Comparison of ENCODE assay signal across 11 cellular contexts in the genomic region with DNA sequence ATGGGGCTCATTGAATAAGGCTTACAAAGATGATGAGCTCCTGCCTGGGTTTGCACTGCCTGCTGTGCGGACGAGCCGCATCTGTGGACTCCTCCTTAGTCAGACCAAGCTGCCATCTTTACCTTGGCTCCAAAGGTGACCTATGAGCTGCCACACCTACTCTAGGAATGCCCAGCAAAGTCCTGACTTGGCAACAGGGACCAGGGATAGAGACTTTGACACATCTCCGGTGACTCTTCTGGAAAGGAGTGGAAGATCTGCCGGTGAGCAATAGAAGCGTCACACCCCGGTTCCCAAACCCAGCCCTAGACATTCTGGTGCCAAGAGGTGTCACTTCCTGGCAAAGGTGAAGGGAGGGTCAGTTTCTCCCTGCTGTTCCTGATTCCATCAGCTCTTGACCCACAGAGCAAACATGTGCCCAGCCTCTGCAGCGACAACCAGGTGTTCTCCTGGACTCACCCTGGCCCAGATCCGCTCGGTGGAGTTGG. TPM values are rescaled to one million over a fixed set of nuclear protein-coding genes. Genes with fewer than 3 reads are reported as not detected.
DNase-seq lines count a peak whose midpoint lies in the region; ATAC-seq, FAIRE-seq and TF ChIP-seq lines count a peak whose summit lies in the region.
"Had no signal": no experiment of that assay in that cellular context is flagged by ENCODE, and none has a peak within 500 bp of the region (broad histone marks: within the 10 kb centered on the region; RNA-seq: fewer than 3 reads in every experiment).

No MANE protein-coding gene starts in this region.

- ATAC-seq in HCT116, result peak; percentile 39
- no peak for ATAC-seq in natural killer cell

- peak overlapping the region; percentile 16 for H3K4me3 Mint-ChIP-seq in glutamatergic neuron (ENCODE audit: unreplicated experiment)
- no peak overlapping the region for H3K4me3 Mint-ChIP-seq in natural killer cell
- no peak overlapping the region for H3K4me3 Mint-ChIP-seq in osteocyte (ENCODE audit: unreplicated experiment)
- H3K4me3 Mint-ChIP-seq: activated CD8-positive, alpha-beta T cell treated with anti-CD3 and anti-CD28 coated beads, Interleukin-2, amount 10 ng/mL, durations not matched to agents 7 days and 5 days; activated T-cell treated with anti-CD3 and anti-CD28 coated beads, Interleukin-2, amount 50 U/mL, for 72 hours had no signal

- no peak for TF ChIP-seq RAD21 in HCT116 (IDR thresholded peaks at IDR 0.05; ENCODE audit: low read depth)

- H3K36me3 ChIP-seq in HCT116 (ENCODE audit: control insufficient read depth in 1 of 2, insufficient read depth in 2 of 2, low read length in 2 of 2) (no peaks in the 10 kb centered on the region), Peyer's patch (no peaks in the 10 kb centered on the region), small intestine (ENCODE audit: control insufficient read depth in 2 of 2, insufficient read depth in 2 of 2, low read length in 2 of 2) (no peaks in the 10 kb centered on the region)

- TF ChIP-seq POLR2A in HCT116 (IDR thresholded peaks at IDR 0.05; ENCODE audit: borderline replicate concordance, extremely low read depth, insufficient read depth, insufficient read length), result no peak
- TF ChIP-seq POLR2A in Peyer's patch (IDR thresholded peaks at IDR 0.05), result peak; percentile 64 to 70

- H2AFZ ChIP-seq in HCT116 (ENCODE audit: low read depth, low read length, poor library complexity, severe bottlenecking), result peak overlapping the region; percentile 59

- H3K27ac ChIP-seq in HCT116 (ENCODE audit: low read depth, low read length), result no peak overlapping the region
- peak overlapping the region in 3 of 4 donors; percentile 43 to 81 (median 54) for H3K27ac ChIP-seq in Peyer's patch
- peak overlapping the region; percentile 67 to 83 for H3K27ac ChIP-seq in small intestine (ENCODE audit: low read depth in 1 of 2, low read length in 1 of 2)
- H3K27ac ChIP-seq: coronary artery had no signal

- BruUV-seq in HCT116 (replicated peaks; lab: Mats Ljungman, UMichigan), result no TSS peak

- TF ChIP-seq CTCF in HCT116 (IDR thresholded peaks at IDR 0.05 in 2 of 3, conservative IDR thresholded peaks at IDR 0.05 in 1 of 3; ENCODE audit: borderline replicate concordance in 1 of 3, insufficient read depth in 1 of 3, low read depth in 2 of 3, low read length in 2 of 3), result no peak
- TF ChIP-seq CTCF in Peyer's patch (IDR thresholded peaks at IDR 0.05), result no peak
- no peak for TF ChIP-seq CTCF in glutamatergic neuron (IDR thresholded peaks at IDR 0.05; ENCODE audit: partially characterized antibody, unreplicated experiment)
- no peak for TF ChIP-seq CTCF in natural killer cell (IDR thresholded peaks at IDR 0.05)
- no peak for TF ChIP-seq CTCF in osteocyte (IDR thresholded peaks at IDR 0.05)

- CTCF ChIA-PET in HCT116 (lab: Charles Lee), result interaction anchor here (0.9 to 4.2 kb wide), 7 partner anchors 10 to 610 kb away, joined by 3 to 31 read pairs (median 4); no protein-coding TSS in a partner anchor

- intact Hi-C loops in HCT116 (cut with micrococcal nuclease), result loop anchor here (1.0 to 2.0 kb wide), 3 partner anchors 159 to 611 kb away; no protein-coding TSS in a partner anchor
- intact Hi-C loops in natural killer cell (cut with micrococcal nuclease), result loop anchor here (1.0 to 10.0 kb wide), 4 partner anchors 158 to 610 kb away; no protein-coding TSS in a partner anchor

- H3K9me3 Mint-ChIP-seq in glutamatergic neuron (ENCODE audit: unreplicated experiment) (peaks cover 9% of the 10 kb centered on the region), natural killer cell (no peaks in the 10 kb centered on the region), osteocyte (ENCODE audit: unreplicated experiment) (no peaks in the 10 kb centered on the region)
- H3K9me3 Mint-ChIP-seq: activated naive CD4-positive, alpha-beta T cell treated with anti-CD3 and anti-CD28 coated beads, Interleukin-2, amount 50 U/mL, for 72 hours; activated T-cell treated with anti-CD3 and anti-CD28 coated beads, Interleukin-2, amount 50 U/mL, for 72 hours had no signal

- no peaks in the 10 kb centered on the region for H3K9me2 ChIP-seq in HCT116 (ENCODE audit: insufficient read depth)

- no peak for FAIRE-seq in small intestine (lab: Jason Lieb, UNC)

- H3K9me3 ChIP-seq in HCT116 (ENCODE audit: control insufficient read depth in 1 of 2, insufficient read depth in 1 of 2, low read depth in 1 of 2, low read length in 2 of 2), result no peaks in the 10 kb centered on the region
- no peaks in the 10 kb centered on the region for H3K9me3 ChIP-seq in Peyer's patch
- no peaks in the 10 kb centered on the region for H3K9me3 ChIP-seq in small intestine (ENCODE audit: control insufficient read depth, low read depth)

- H3K79me2 ChIP-seq in HCT116 (ENCODE audit: insufficient read depth, low read length), result no peaks in the 10 kb centered on the region

- H3K36me3 Mint-ChIP-seq in glutamatergic neuron (ENCODE audit: unreplicated experiment), result peaks cover 8% of the 10 kb centered on the region
- no peaks in the 10 kb centered on the region for H3K36me3 Mint-ChIP-seq in natural killer cell
- H3K36me3 Mint-ChIP-seq in osteocyte (ENCODE audit: unreplicated experiment), result no peaks in the 10 kb centered on the region
- H3K36me3 Mint-ChIP-seq: activated naive CD4-positive, alpha-beta T cell treated with anti-CD3 and anti-CD28 coated beads, Interleukin-2, amount 50 U/mL, for 72 hours had no signal

- H3K4me1 Mint-ChIP-seq in glutamatergic neuron (ENCODE audit: low read depth, unreplicated experiment) (peaks cover 10% of the 10 kb centered on the region), natural killer cell (peaks cover 6 to 11% of the 10 kb centered on the region in 2 donors), osteocyte (ENCODE audit: unreplicated experiment) (peaks cover 3% of the 10 kb centered on the region)

- DNase-seq in HCT116 (ENCODE audit: low read depth, low spot score), result no peak
- peak in 2 of 3 donors; percentile 80 for DNase-seq in Peyer's patch
- no peak for DNase-seq in glutamatergic neuron
- peak; percentile 98 for DNase-seq in small intestine
- no peak for DNase-seq in natural killer cell
- DNase-seq in NCI-H2081 (lab: John Stamatoyannopoulos, UW), result no peak
- DNase-seq in osteocyte (ENCODE audit: extremely low spot score, unreplicated experiment), result no peak

- RAD21 ChIA-PET in HCT116 (lab: Charles Lee; ENCODE audit: low non-redundant PET in 1 of 2, low total read pairs in 2 of 2, uncharacterized antibody in 2 of 2, unreplicated experiment in 2 of 2), result interaction anchor here in 1 of 2 experiments (1.0 to 1.4 kb wide), 2 partner anchors 12 to 452 kb away, joined by 3 to 4 read pairs; no protein-coding TSS in a partner anchor

- H3K27me3 ChIP-seq in HCT116 (ENCODE audit: insufficient read depth, low read length) (no peaks in the 10 kb centered on the region), Peyer's patch (no peaks in the 10 kb centered on the region), small intestine (ENCODE audit: control insufficient read depth in 2 of 2, insufficient read depth in 2 of 2, low read length in 2 of 2) (no peaks in the 10 kb centered on the region)

- H3K4me2 ChIP-seq in HCT116 (ENCODE audit: low read length), result peak overlapping the region; percentile 38

- no peaks in the 10 kb centered on the region for H3K27me3 Mint-ChIP-seq in glutamatergic neuron (ENCODE audit: unreplicated experiment)
- peaks cover 6 to 7% of the 10 kb centered on the region in 2 donors for H3K27me3 Mint-ChIP-seq in natural killer cell (ENCODE audit: low read depth in 2 of 2)
- H3K27me3 Mint-ChIP-seq in osteocyte (ENCODE audit: unreplicated experiment), result peaks cover 43% of the 10 kb centered on the region

- 22 to 66% (median 30%) methylated on average over 10 of the region's 10 CpGs for WGBS in small intestine, 3 donors

- H3K4me1 ChIP-seq in HCT116 (ENCODE audit: control insufficient read depth in 1 of 2, insufficient read depth in 2 of 2, low read length in 2 of 2), result peaks cover 12 to 18% of the 10 kb centered on the region in 2 experiments; a peak in 3 of 4 replicates
- H3K4me1 ChIP-seq in Peyer's patch, result peaks cover 0 to 10% (median 0%) of the 10 kb centered on the region in 4 donors
- peaks cover 0 to 2% of the 10 kb centered on the region in 2 donors for H3K4me1 ChIP-seq in small intestine (ENCODE audit: control insufficient read depth in 2 of 2, insufficient read depth in 1 of 2, low read depth in 1 of 2, low read length in 1 of 2)

- H3K27ac Mint-ChIP-seq in glutamatergic neuron (ENCODE audit: unreplicated experiment), result no peak overlapping the region
- no peak overlapping the region for H3K27ac Mint-ChIP-seq in natural killer cell
- no peak overlapping the region for H3K27ac Mint-ChIP-seq in osteocyte (ENCODE audit: unreplicated experiment)
- H3K27ac Mint-ChIP-seq: activated CD8-positive, alpha-beta T cell treated with anti-CD3 and anti-CD28 coated beads, Interleukin-2, amount 10 ng/mL, durations not matched to agents 7 days and 5 days; activated naive CD4-positive, alpha-beta T cell treated with anti-CD3 and anti-CD28 coated beads, Interleukin-2, amount 50 U/mL, for 72 hours; activated T-cell treated with anti-CD3 and anti-CD28 coated beads, Interleukin-2, amount 50 U/mL, for 72 hours had no signal

- H3K9ac ChIP-seq in HCT116 (ENCODE audit: low read length), result no peak overlapping the region

- POLR2A ChIA-PET in HCT116 (lab: Charles Lee), result interaction anchor here (0.6 kb wide), 1 partner anchor 258 kb away, joined by 3 read pairs; no protein-coding TSS in a partner anchor

- H4K20me1 ChIP-seq in HCT116 (ENCODE audit: insufficient read depth), result no peaks in the 10 kb centered on the region

- H3K4me3 ChIP-seq in HCT116 (replicated peaks in 1 of 2; ENCODE audit: low read depth in 1 of 2, low read length in 2 of 2) (no peak overlapping the region), Peyer's patch (no peak overlapping the region), small intestine (ENCODE audit: low read depth in 1 of 2, low read length in 2 of 2) (no peak overlapping the region)
- H3K4me3 ChIP-seq: coronary artery had no signal

TF ChIP-seq in HCT116, 20 proteins besides CTCF, POLR2A, EP300 and RAD21 (continues in another document):
- no peak for TF ChIP-seq SRF (IDR thresholded peaks at IDR 0.05; ENCODE audit: low read depth)

RNA-seq across cellular contexts. Expression of gene GTF3A, which starts 50.2 kb away (rescaled TPM):
- total RNA-seq in HCT116 (2021; ENCODE audit: unreplicated experiment), result 102 TPM
- 85.8 and 94.9 TPM in 2 replicates for polyA plus RNA-seq in HCT116 (2012)
- 100 to 1,000 TPM in 1 of 4 donors, 10 to 100 TPM in 3; 29.2 to 179 (median 49.3) TPM for total RNA-seq in Peyer's patch
- total RNA-seq in glutamatergic neuron (ENCODE audit: unreplicated experiment), result 70.2 TPM
- 100 to 1,000 TPM in 2 of 3 donors, 10 to 100 TPM in 1; 98.2 to 129 (median 126) TPM for polyA plus RNA-seq in small intestine
- 100 to 1,000 TPM; 129 to 132 (median 130) TPM for total RNA-seq in natural killer cell
- total RNA-seq in osteocyte, result 67.0 and 67.4 TPM in 2 replicates

Comparison
In these comparisons a context has a peak if more than half of its experiments do, and no peak if none do; other contexts are left out.
1. DNase-seq: peak in Peyer's patch (2 of 3) and small intestine (single experiment); none in HCT116 (single experiment), glutamatergic neuron (single experiment), natural killer cell (single experiment), NCI-H2081 (0 of 2) and osteocyte (single experiment).